14 cellular contexts compared by ENCODE assay signal in the genomic region with DNA sequence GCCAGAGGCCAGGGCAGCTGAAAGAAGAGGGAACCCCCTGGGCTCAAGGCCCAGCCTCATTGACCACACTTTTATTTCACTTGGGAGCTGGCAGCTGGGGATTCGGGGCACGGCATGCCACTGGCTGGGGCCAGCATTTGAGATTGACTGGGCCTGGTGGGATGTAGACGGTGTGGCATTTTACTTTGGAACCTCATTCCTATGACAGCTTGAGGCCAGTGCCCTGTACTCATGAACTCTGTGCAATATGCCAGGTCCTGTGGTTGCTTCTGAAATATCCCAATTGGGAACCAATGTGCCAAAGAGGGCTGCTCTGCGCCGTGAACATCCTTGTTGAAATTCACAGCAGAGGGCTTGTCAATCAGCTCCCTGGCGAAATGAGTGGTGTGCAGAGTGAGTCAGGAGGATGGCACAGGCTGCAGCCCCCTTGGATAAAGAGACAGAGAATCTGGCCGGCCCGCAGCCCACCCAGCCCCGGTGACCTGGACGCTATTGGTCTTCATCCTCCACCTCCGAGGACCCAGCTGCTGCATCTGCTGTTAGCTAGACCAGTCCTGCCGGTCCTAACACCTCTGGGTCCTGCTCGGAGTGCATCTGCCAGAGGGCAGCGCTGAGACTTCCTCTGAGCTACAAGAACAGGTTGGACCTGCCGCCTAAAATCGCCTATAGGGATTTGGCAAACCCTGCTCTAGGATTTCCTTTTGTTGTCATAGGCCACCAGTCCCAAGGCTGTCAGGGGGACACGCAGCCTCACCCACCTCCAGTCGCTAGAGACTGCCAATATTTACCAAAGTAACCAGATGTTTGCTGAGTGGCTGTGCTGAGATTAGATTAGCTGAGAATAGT. TPM values are rescaled to one million over a fixed set of nuclear protein-coding genes. Genes with fewer than 3 reads are reported as not detected.
DNase-seq lines count a peak whose midpoint lies in the region; ATAC-seq and TF ChIP-seq lines count a peak whose summit lies in the region.
"Had no signal": no experiment of that assay in that cellular context is flagged by ENCODE, and none has a peak within 500 bp of the region (broad histone marks: within the 10 kb centered on the region; RNA-seq: fewer than 3 reads in every experiment).

No MANE protein-coding gene starts in this region.

- H3K4me1 ChIP-seq in Caco-2 (peaks cover 24% of the 10 kb centered on the region), duodenal mucosa (ENCODE audit: control insufficient read depth in 1 of 2, insufficient read depth in 2 of 2, low read length in 2 of 2) (peaks cover 46 to 66% of the 10 kb centered on the region in 2 donors)

- no peaks in the 10 kb centered on the region for H3K9me3 Mint-ChIP-seq in Caco-2 (ENCODE audit: unreplicated experiment)
- H3K9me3 Mint-ChIP-seq: activated naive CD8-positive, alpha-beta T cell treated with anti-CD3 and anti-CD28 coated beads for 36 hours had no signal

- BruUV-seq in Caco-2 (replicated peaks; lab: Mats Ljungman, UMichigan): no TSS peak

- H3K27ac Mint-ChIP-seq in Caco-2 (ENCODE audit: unreplicated experiment): no peak overlapping the region
- H3K27ac Mint-ChIP-seq: activated naive CD8-positive, alpha-beta T cell treated with anti-CD3 and anti-CD28 coated beads for 36 hours had no signal

- no peaks in the 10 kb centered on the region for H3K36me3 ChIP-seq in Caco-2 (ENCODE audit: control insufficient read depth, insufficient read depth, low read length)
- peaks cover 0 to 3% of the 10 kb centered on the region in 2 donors for H3K36me3 ChIP-seq in duodenal mucosa (ENCODE audit: control insufficient read depth in 1 of 2, insufficient read depth in 2 of 2, low read length in 2 of 2)

- CTCF ChIA-PET in Caco-2 (lab: Charles Lee): interaction anchor here (0.5 kb wide), 1 partner anchor 179 kb away, joined by 5 read pairs; no protein-coding TSS in a partner anchor

- no peak overlapping the region for H3K4me3 ChIP-seq in Caco-2 (ENCODE audit: low read depth, low read length)
- H3K4me3 ChIP-seq in duodenal mucosa (ENCODE audit: low read depth in 1 of 2, low read length in 2 of 2): peak overlapping the region in 1 of 2 donors; percentile 26

- POLR2A ChIA-PET in Caco-2 (lab: Charles Lee): interaction anchor here (0.5 kb wide), 1 partner anchor 592 kb away, joined by 3 read pairs; a partner anchor contains a TSS

- H3K27ac ChIP-seq in duodenal mucosa (ENCODE audit: low read depth, low read length): peak overlapping the region; percentile 38

- H3K27me3 ChIP-seq in Caco-2 (replicated peaks; ENCODE audit: control insufficient read depth, insufficient read depth, low read length): no peaks in the 10 kb centered on the region
- H3K27me3 ChIP-seq in duodenal mucosa (ENCODE audit: control insufficient read depth in 1 of 2, insufficient read depth in 2 of 2, low read length in 2 of 2): no peaks in the 10 kb centered on the region

- DNase-seq in Caco-2 (peak; percentile 77 to 85), HPDE6-E6E7 (ENCODE audit: extremely low spot score) (peak; percentile 48), myocyte (ENCODE audit: low read depth) (peak; percentile 91), NCI-H1105 (lab: John Stamatoyannopoulos, UW) (no peak), T-helper 1 cell (no peak), inferior parietal cortex (ENCODE audit: extremely low spot score) (no peak)
- DNase-seq: activated CD4-positive, CD25-positive, alpha-beta regulatory T cell; activated CD8-positive, alpha-beta memory T cell treated with anti-CD3 and anti-CD28 coated beads, Interleukin-2, amount 50 U/mL, for 4 hours; activated naive CD8-positive, alpha-beta T cell treated with anti-CD3 and anti-CD28 coated beads for 36 hours; OCI-M1; stimulated activated CD4-positive, alpha-beta T cell treated with anti-CD3 and anti-CD28 coated beads, Interleukin-1b, Interleukin-23, amount 100 ng/mL, for 48 hours; SW 1271 had no signal

- no peak for TF ChIP-seq CTCF in Caco-2 (IDR thresholded peaks at IDR 0.05; ENCODE audit: insufficient read depth in 1 of 2, low read depth in 1 of 2, low read length in 1 of 2, severe bottlenecking in 1 of 2, unreplicated experiment in 1 of 2)

- H3K4me3 Mint-ChIP-seq in Caco-2 (ENCODE audit: unreplicated experiment): peak overlapping the region; percentile 22
- H3K4me3 Mint-ChIP-seq: activated naive CD8-positive, alpha-beta T cell treated with anti-CD3 and anti-CD28 coated beads for 36 hours had no signal

- no peak for ATAC-seq in GM19324 (IDR thresholded peaks at IDR 0.05; ENCODE audit: low FRiP score, unreplicated experiment)

- peak overlapping the region; percentile 4 to 40 for H3K9ac ChIP-seq in duodenal mucosa (ENCODE audit: low read depth in 1 of 2, low read length in 2 of 2)

- H3K36me3 Mint-ChIP-seq in Caco-2 (ENCODE audit: insufficient read depth, unreplicated experiment): no peaks in the 10 kb centered on the region
- H3K36me3 Mint-ChIP-seq: activated naive CD8-positive, alpha-beta T cell treated with anti-CD3 and anti-CD28 coated beads for 36 hours had no signal

- no peaks in the 10 kb centered on the region for H3K27me3 Mint-ChIP-seq in Caco-2 (ENCODE audit: insufficient read depth, unreplicated experiment)
- H3K27me3 Mint-ChIP-seq: activated naive CD8-positive, alpha-beta T cell treated with anti-CD3 and anti-CD28 coated beads for 36 hours had no signal

- H3K9me3 ChIP-seq in Caco-2 (no peaks in the 10 kb centered on the region), duodenal mucosa (ENCODE audit: control insufficient read depth in 1 of 2, low read length in 2 of 2) (no peaks in the 10 kb centered on the region)

- intact Hi-C loops in Caco-2 (cut with micrococcal nuclease; ENCODE audit: unreplicated experiment): loop anchor here (1.0 kb wide), 1 partner anchor 25 kb away; no protein-coding TSS in a partner anchor

- peaks cover 12% of the 10 kb centered on the region for H3K4me1 Mint-ChIP-seq in Caco-2 (ENCODE audit: low read depth, unreplicated experiment)

RNA-seq across cellular contexts. Expression of a gene that starts 58.0 kb away (rescaled TPM):
- total RNA-seq in Caco-2 (2022) (14.7 and 15.9 TPM in 2 replicates), myocyte (13.5 and 22.6 TPM in 2 replicates)
- polyA plus RNA-seq in myocyte (2012): 23.0 TPM

Comparison
In these comparisons a context has a peak if more than half of its experiments do, and no peak if none do; other contexts are left out.
1. DNase-seq: peak in Caco-2 (2 of 2), HPDE6-E6E7 (single experiment) and myocyte (single experiment); none in NCI-H1105 (single experiment), T-helper 1 cell (0 of 5) and inferior parietal cortex (single experiment).